ENCODE assay signal across 2 cellular contexts in genomic region chr13:51926528-51926885, GRCh38.
TF ChIP-seq lines count a peak whose summit lies in the region.

No MANE protein-coding gene starts in this region.

TF ChIP-seq in HEK293, 187 proteins besides CTCF, POLR2A, EP300 and RAD21:
- TF ChIP-seq EGR2 (tag by site-specific recombination; IDR thresholded peaks at IDR 0.05; ENCODE audit: low read depth) (0 out of 2 replicates have a peak, but pooled peaks have one; percentile 25), GFI1B (tag by site-specific recombination; IDR thresholded peaks at IDR 0.05) (no peak), ZFHX2 (tag by site-specific recombination; conservative IDR thresholded peaks at IDR 0.05) (peak; percentile 39; the same call in 1 of the 2 replicates), KLF1 (tag by site-specific recombination; IDR thresholded peaks at IDR 0.05) (peak; percentile 67), ZFP69B (tag by site-specific recombination; IDR thresholded peaks at IDR 0.05) (no peak), BCL11A (tag by site-specific recombination; IDR thresholded peaks at IDR 0.05; ENCODE audit: low read depth) (no peak)

TF ChIP-seq in K562, 482 proteins besides CTCF, POLR2A, EP300 and RAD21:
- TF ChIP-seq USF2 (CRISPR knock-in tag; IDR thresholded peaks at IDR 0.05) (no peak), EGR1 (conservative IDR thresholded peaks at IDR 0.05) (peak; percentile 49)
